18 cellular contexts compared by ENCODE assay signal in genomic region chr12:69254857-69255256, GRCh38. TPM values are rescaled to one million over a fixed set of nuclear protein-coding genes. Genes with fewer than 3 reads are reported as not detected.
DNase-seq lines count a peak whose midpoint lies in the region; ATAC-seq, FAIRE-seq and TF ChIP-seq lines count a peak whose summit lies in the region.
"Had no signal": no experiment of that assay in that cellular context is flagged by ENCODE, and none has a peak within 500 bp of the region (broad histone marks: within the 10 kb centered on the region; RNA-seq: fewer than 3 reads in every experiment).

No MANE protein-coding gene starts in this region.

- POLR2A ChIA-PET in CD4-positive, alpha-beta T cell (lab: Charles Lee) = interaction anchor here (0.6 to 1.7 kb wide), 5 partner anchors 11 to 98 kb away, joined by 3 to 13 read pairs (median 9); partner anchors contain the start of gene CPSF6

- no peak overlapping the region for H4K91ac ChIP-seq in trophoblast cell (ENCODE audit: low read depth, low read length)

- H2BK120ac ChIP-seq in trophoblast cell (ENCODE audit: insufficient read depth, low read length, poor library complexity) = no peak overlapping the region

- no peak overlapping the region for H4K12ac ChIP-seq in trophoblast cell (ENCODE audit: low read depth, low read length)

- no peak overlapping the region for H2AFZ ChIP-seq in trophoblast cell (ENCODE audit: insufficient read depth, low read length, poor library complexity)
- H2AFZ ChIP-seq: GM23338 had no signal

- H4K8ac ChIP-seq in trophoblast cell (ENCODE audit: low read depth, low read length) = no peak overlapping the region

- no peak overlapping the region for H2BK5ac ChIP-seq in trophoblast cell (ENCODE audit: low read depth, low read length, poor library complexity)

- H3K9me3 Mint-ChIP-seq in CD4-positive, alpha-beta T cell = no peaks in the 10 kb centered on the region
- H3K9me3 Mint-ChIP-seq: GM23338 had no signal

- H3K18ac ChIP-seq in trophoblast cell (ENCODE audit: low read length) = no peak overlapping the region

- H3K4me3 Mint-ChIP-seq in CD4-positive, alpha-beta T cell = no peak overlapping the region
- H3K4me3 Mint-ChIP-seq: B cell, GM23338 had no signal

- H3K4me1 ChIP-seq in trophoblast cell (ENCODE audit: control insufficient read depth in 1 of 2, insufficient read depth in 2 of 2, low read length in 2 of 2) (no peaks in the 10 kb centered on the region), uterus (peaks cover 0 to 5% of the 10 kb centered on the region in 2 donors)
- H3K4me1 ChIP-seq: Caco-2 had no signal

- TF ChIP-seq CTCF in CD4-positive, alpha-beta T cell (IDR thresholded peaks at IDR 0.05) = no peak
- TF ChIP-seq CTCF in uterus (IDR thresholded peaks at IDR 0.05) = no peak

- H3K4me3 ChIP-seq in trophoblast cell (ENCODE audit: low read depth, low read length) (no peak overlapping the region), uterus (no peak overlapping the region)
- H3K4me3 ChIP-seq: BLaER1 treated with 17β-estradiol and CSF1 and Interleukin-3, amounts not matched to agents 10 nM and 100 nM; GM23338 had no signal

- TF ChIP-seq POLR2A in uterus (IDR thresholded peaks at IDR 0.05) = no peak
- TF ChIP-seq POLR2A in H54 (IDR thresholded peaks at IDR 0.05; ENCODE audit: low read depth, low read length) = no peak

- H3K79me2 ChIP-seq in trophoblast cell (ENCODE audit: control insufficient read depth, insufficient read depth, low read length, poor library complexity) = no peaks in the 10 kb centered on the region

- CTCF ChIA-PET in CD4-positive, alpha-beta T cell (lab: Charles Lee) = interaction anchor here (0.9 to 3.8 kb wide), 5 partner anchors 11 to 103 kb away, joined by 6 to 45 read pairs (median 10); no protein-coding TSS in a partner anchor

- WGBS in trophoblast cell (ENCODE audit: extremely low coverage, insufficient coverage, insufficient read length) = no CpG with 5 or more reads among the region's 2 CpGs

- no peaks in the 10 kb centered on the region for H3K27me3 ChIP-seq in CD4-positive, alpha-beta T cell (ENCODE audit: control insufficient read depth, insufficient read depth, low read length)
- H3K27me3 ChIP-seq in trophoblast cell (ENCODE audit: insufficient read depth, low read length) (no peaks in the 10 kb centered on the region), uterus (no peaks in the 10 kb centered on the region)
- H3K27me3 ChIP-seq: BLaER1 treated with 17β-estradiol and CSF1 and Interleukin-3, amounts not matched to agents 10 nM and 100 nM had no signal

- H3K36me3 ChIP-seq in trophoblast cell (ENCODE audit: control insufficient read depth in 1 of 2, insufficient read depth in 2 of 2, low read length in 2 of 2) (peaks cover 10 to 11% of the 10 kb centered on the region in 2 experiments), uterus (no peaks in the 10 kb centered on the region)

- intact Hi-C loops in CD4-positive, alpha-beta T cell (cut with DNase I, micrococcal nuclease) = loop anchor here (1.0 to 10.0 kb wide), 3 partner anchors 14 to 420 kb away; no protein-coding TSS in a partner anchor
- intact Hi-C loops in uterus (cut with DNase I; ENCODE audit: low total_unique reads) = no loop called here

- H3K4me1 Mint-ChIP-seq in CD4-positive, alpha-beta T cell (ENCODE audit: low read depth) = peaks cover 48% of the 10 kb centered on the region

- no peak overlapping the region for H2AK5ac ChIP-seq in trophoblast cell (ENCODE audit: low read length)

- no peak overlapping the region for H3K4me2 ChIP-seq in trophoblast cell (ENCODE audit: low read length)
- H3K4me2 ChIP-seq: BLaER1 treated with 17β-estradiol and CSF1 and Interleukin-3, amounts not matched to agents 10 nM and 100 nM; GM23338 had no signal

- no peak overlapping the region for H3K9ac ChIP-seq in trophoblast cell (ENCODE audit: low read length)
- H3K9ac ChIP-seq: BLaER1 treated with 17β-estradiol and CSF1 and Interleukin-3, amounts not matched to agents 10 nM and 100 nM had no signal

- no peaks in the 10 kb centered on the region for H3K79me1 ChIP-seq in trophoblast cell (ENCODE audit: low read length)

- DNase-seq in CD4-positive, alpha-beta T cell = no peak
- DNase-seq in NCI-H226 = peak; percentile 11
- DNase-seq in epithelial cell of prostate (ENCODE audit: low read depth, low spot score) = no peak
- DNase-seq in trophoblast cell = peak; percentile 21 to 48
- DNase-seq in uterus = no peak
- DNase-seq in H54 (ENCODE audit: insufficient read length, low spot score) = no peak
- DNase-seq in cortex of kidney (lab: John Stamatoyannopoulos, UW) = no peak
- DNase-seq in RKO (ENCODE audit: low spot score) = no peak
- DNase-seq: Caco-2, DMS79 treated with DMSO at 0.1 percent for 48 hours, GF-D8, H7, KG1 had no signal

- H2BK12ac ChIP-seq in trophoblast cell (ENCODE audit: low read length) = no peak overlapping the region

- peaks cover 64% of the 10 kb centered on the region for H3K36me3 Mint-ChIP-seq in CD4-positive, alpha-beta T cell (ENCODE audit: low read depth)

- H3K9me3 ChIP-seq in CD4-positive, alpha-beta T cell (ENCODE audit: control insufficient read depth, low read length) = no peaks in the 10 kb centered on the region
- H3K9me3 ChIP-seq in trophoblast cell (ENCODE audit: insufficient read depth, low read depth, low read length) = no peaks in the 10 kb centered on the region
- no peaks in the 10 kb centered on the region for H3K9me3 ChIP-seq in uterus
- H3K9me3 ChIP-seq: BLaER1 treated with 17β-estradiol and CSF1 and Interleukin-3, amounts not matched to agents 10 nM and 100 nM; Caco-2 had no signal

- H3K27ac Mint-ChIP-seq in CD4-positive, alpha-beta T cell = no peak overlapping the region
- H3K27ac Mint-ChIP-seq: GM23338 had no signal

- H3K23ac ChIP-seq in trophoblast cell (ENCODE audit: low read length) = no peak overlapping the region

- no peak for ATAC-seq in CD4-positive, alpha-beta T cell (ENCODE audit: poor library complexity)
- ATAC-seq: GM23338, HCT116 had no signal

- H3K27me3 Mint-ChIP-seq in CD4-positive, alpha-beta T cell = no peaks in the 10 kb centered on the region
- H3K27me3 Mint-ChIP-seq: B cell had no signal

- H3K14ac ChIP-seq in trophoblast cell (ENCODE audit: low read length) = no peak overlapping the region

- FAIRE-seq in H54 (lab: Jason Lieb, UNC) = no peak
- FAIRE-seq: D721Med had no signal

- H3K27ac ChIP-seq in CD4-positive, alpha-beta T cell (ENCODE audit: low read depth, low read length) = peak overlapping the region; percentile 8
- H3K27ac ChIP-seq in epithelial cell of prostate (peak overlapping the region; percentile 0), trophoblast cell (ENCODE audit: low read depth, low read length) (no peak overlapping the region), uterus (no peak overlapping the region)
- H3K27ac ChIP-seq: BLaER1 treated with 17β-estradiol and CSF1 and Interleukin-3, amounts not matched to agents 10 nM and 100 nM had no signal

- no peak overlapping the region for H3K4ac ChIP-seq in trophoblast cell (ENCODE audit: low read depth, low read length)

RNA-seq across cellular contexts. Expression of gene CPSF6, which starts 15.5 kb away (rescaled TPM):
- 10 to 100 TPM; 80.9 to 86.7 TPM for total RNA-seq in CD4-positive, alpha-beta T cell
- 48.6 and 50.7 TPM in 2 replicates for polyA plus RNA-seq in trophoblast cell (2013)
- 100 to 1,000 TPM in 2 of 4 donors, 10 to 100 TPM in 2; 27.7 to 111 (median 72.6) TPM for total RNA-seq in uterus

Comparison
In these comparisons a context has a peak if more than half of its experiments do, and no peak if none do; other contexts are left out.
1. DNase-seq: peak in NCI-H226 (single experiment) and trophoblast cell (2 of 2); none in CD4-positive, alpha-beta T cell (0 of 10), epithelial cell of prostate (single experiment), uterus (0 of 2), H54 (single experiment), cortex of kidney (single experiment) and RKO (single experiment).
2. H3K27ac ChIP-seq: peak in CD4-positive, alpha-beta T cell (single experiment) and epithelial cell of prostate (single experiment); none in trophoblast cell (single experiment) and uterus (0 of 2).